10 cellular contexts compared by ENCODE assay signal in the genomic region with DNA sequence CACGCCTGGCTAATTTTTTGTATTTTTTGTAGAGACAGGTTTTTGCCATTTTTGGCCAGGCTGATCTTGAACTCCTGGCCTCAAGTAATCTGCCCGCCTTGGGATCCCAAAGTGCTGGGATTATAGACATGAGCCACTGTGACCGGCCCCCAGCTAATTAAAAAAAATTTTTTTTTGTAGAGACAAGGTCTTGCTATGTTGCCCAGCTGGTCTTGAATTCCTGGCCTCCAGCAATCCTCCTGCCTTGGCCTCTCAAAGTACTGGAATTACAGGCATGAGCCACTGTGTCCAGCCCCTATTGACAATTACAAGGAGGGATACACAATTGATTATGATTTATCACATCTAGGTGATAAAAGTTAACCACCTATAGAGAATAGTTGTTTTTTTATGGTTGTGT. TPM values are rescaled to one million over a fixed set of nuclear protein-coding genes. Genes with fewer than 3 reads are reported as not detected.
"Had no signal": no experiment of that assay in that cellular context is flagged by ENCODE, and none has a peak within 500 bp of the region (broad histone marks: within the 10 kb centered on the region; RNA-seq: fewer than 3 reads in every experiment).

No MANE protein-coding gene starts in this region.

- H3K4me2 ChIP-seq: GM23338 had no signal

- H2AFZ ChIP-seq: GM23248, GM23338 had no signal

- DNase-seq: GM23248, GOT3, H7, H9, HCEC 1CT, HFFc6 had no signal

- ATAC-seq: GM23338, HCT116 had no signal

- H3K9ac ChIP-seq: GM23248 had no signal

- H3K9me3 ChIP-seq: HAP-1 had no signal

- H3K4me3 ChIP-seq: GM23248, GM23338, HAP-1 had no signal

- H3K4me1 ChIP-seq: HAP-1 had no signal

- H3K27ac ChIP-seq: GM23248 had no signal

- H3K36me3 ChIP-seq: HAP-1 had no signal

RNA-seq across cellular contexts. Expression of a gene that starts 59.5 kb away (rescaled TPM):
- total RNA-seq: GM23338, H1, H7, H9 had no signal
- polyA plus RNA-seq: GM23338, H1 had no signal
